Comparison of ENCODE assay signal across 25 cellular contexts in genomic region chr2:217812170-217812569, GRCh38.
"Had no signal": no experiment of that assay in that cellular context is flagged by ENCODE, and none has a peak within 500 bp of the region (broad histone marks: within the 10 kb centered on the region; RNA-seq: fewer than 3 reads in every experiment).

No MANE protein-coding gene starts in this region.

- ATAC-seq: activated CD4-positive, CD25-positive, alpha-beta regulatory T cell treated with anti-CD3 and anti-CD28 coated beads, Interleukin-2, amount 50 U/mL, for 24 hours; body of pancreas; effector memory CD8-positive, alpha-beta T cell had no signal

- H3K27me3 ChIP-seq: body of pancreas, spleen, testis, uterus had no signal

- H3K4me1 ChIP-seq: body of pancreas had no signal

- H3K4me3 Mint-ChIP-seq: activated naive CD8-positive, alpha-beta T cell; effector memory CD8-positive, alpha-beta T cell; mesothelial cell of epicardium; neural crest cell; T-helper 1 cell treated with Interleukin-12 subunit alpha and Interleukin-12 subunit beta and Interleukin-4 antibody, amounts not matched to agents 30 μg/mL and 1 μg/mL, for 36 hours had no signal

- H3K4me1 Mint-ChIP-seq: naive B cell had no signal

- H3K9me3 Mint-ChIP-seq: effector memory CD8-positive, alpha-beta T cell; mesothelial cell of epicardium; T-helper 1 cell treated with Interleukin-12 subunit alpha and Interleukin-12 subunit beta and Interleukin-4 antibody, amounts not matched to agents 30 μg/mL and 1 μg/mL, for 36 hours had no signal

- H3K36me3 Mint-ChIP-seq: activated naive CD8-positive, alpha-beta T cell; naive B cell had no signal

- H3K9me3 ChIP-seq: body of pancreas, spleen, testis, uterus had no signal

- H3K27ac Mint-ChIP-seq: activated naive CD8-positive, alpha-beta T cell; effector memory CD8-positive, alpha-beta T cell; mesothelial cell of epicardium; T-helper 1 cell treated with Interleukin-12 subunit alpha and Interleukin-12 subunit beta and Interleukin-4 antibody, amounts not matched to agents 30 μg/mL and 1 μg/mL, for 36 hours had no signal

- H3K27ac ChIP-seq: body of pancreas, spleen, testis, uterus, WERI-Rb-1 had no signal

- H3K36me3 ChIP-seq: uterus, WERI-Rb-1 had no signal

- H3K27me3 Mint-ChIP-seq: activated naive CD8-positive, alpha-beta T cell had no signal

- H3K4me3 ChIP-seq: body of pancreas, spleen, testis, uterus had no signal

- DNase-seq: activated CD4-positive, alpha-beta T cell treated with anti-CD3 and anti-CD28 coated beads for 48 hours; activated CD4-positive, alpha-beta T cell treated with anti-CD3 and anti-CD28 coated beads, Interleukin-2, amount 50 U/mL, for 48 hours; activated CD8-positive, alpha-beta memory T cell treated with anti-CD3 and anti-CD28 coated beads for 24 hours; activated effector memory CD4-positive, alpha-beta T cell treated with Interleukin-2 at 50 U/mL for 16 hours; activated naive CD4-positive, alpha-beta T cell treated with Interleukin-2 at 50 U/mL for 16 hours; anterior cingulate cortex; body of pancreas; cortex of kidney; effector memory CD8-positive, alpha-beta T cell; foreskin fibroblast; mammary epithelial cell; naive B cell; nucleus accumbens; spleen; stimulated activated naive CD4-positive, alpha-beta T cell; T-helper 9 cell; testis; trophoblast cell; uterus; WERI-Rb-1 had no signal
